Comparison of ENCODE assay signal across 10 cellular contexts in the genomic region with DNA sequence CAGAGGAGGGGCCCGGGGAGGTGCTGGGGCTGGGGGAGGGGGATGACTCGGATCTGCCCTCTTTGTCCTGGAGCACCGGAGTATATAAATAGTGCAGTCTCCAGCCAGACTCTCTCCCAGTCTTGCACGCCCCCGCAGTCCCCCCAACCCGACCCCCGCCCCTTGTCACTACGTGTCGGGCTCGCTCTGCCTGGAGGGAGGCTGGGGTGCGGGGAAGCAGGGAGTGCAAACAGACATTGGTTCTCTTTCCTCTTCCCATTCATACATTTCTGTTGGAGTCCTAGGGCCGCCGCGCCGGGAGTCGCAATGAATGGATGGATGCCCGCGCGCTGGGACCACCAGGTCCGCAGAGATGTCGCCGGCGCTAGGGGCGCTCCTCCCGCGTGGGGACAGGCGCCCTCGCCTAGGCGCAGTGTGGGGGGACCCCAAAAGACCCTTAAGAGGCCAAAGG.
DNase-seq lines count a peak whose midpoint lies in the region; ATAC-seq and TF ChIP-seq lines count a peak whose summit lies in the region.
"Had no signal": no experiment of that assay in that cellular context is flagged by ENCODE, and none has a peak within 500 bp of the region (broad histone marks: within the 10 kb centered on the region; RNA-seq: fewer than 3 reads in every experiment).

No MANE protein-coding gene starts in this region.

- no TSS peak for BruUV-seq in Calu3 (replicated peaks; lab: Mats Ljungman, UMichigan)

- no peak overlapping the region for H3K9ac ChIP-seq in iPS-18a (ENCODE audit: low read length)

- H3K27me3 Mint-ChIP-seq in Calu3 (ENCODE audit: unreplicated experiment) = peaks cover 70% of the 10 kb centered on the region

- no peak for TF ChIP-seq POLR2A in sigmoid colon (IDR thresholded peaks at IDR 0.05)

- intact Hi-C loops in Calu3 (cut with micrococcal nuclease; ENCODE audit: unreplicated experiment) = loop anchor here (5.0 kb wide), 1 partner anchor 101 kb away; no protein-coding TSS in a partner anchor
- intact Hi-C loops in sigmoid colon (cut with DNase I) = loop anchor here (1.0 to 5.0 kb wide), 2 partner anchors 18 to 101 kb away; no protein-coding TSS in a partner anchor

- ATAC-seq in HG03432 (IDR thresholded peaks at IDR 0.05; ENCODE audit: unreplicated experiment) = no peak
- ATAC-seq: activated CD8-positive, alpha-beta memory T cell treated with anti-CD3 and anti-CD28 coated beads, Interleukin-2, amount 10 ng/mL, durations not matched to agents 7 days and 5 days had no signal

- no peaks in the 10 kb centered on the region for H3K36me3 ChIP-seq in iPS-18a (ENCODE audit: control insufficient read depth, low read depth, low read length)
- no peaks in the 10 kb centered on the region for H3K36me3 ChIP-seq in sigmoid colon
- H3K36me3 ChIP-seq in SJCRH30 = no peaks in the 10 kb centered on the region

- no peaks in the 10 kb centered on the region for H3K9me3 ChIP-seq in iPS-18a (ENCODE audit: control insufficient read depth, low read depth, low read length)
- H3K9me3 ChIP-seq in sigmoid colon = no peaks in the 10 kb centered on the region
- no peaks in the 10 kb centered on the region for H3K9me3 ChIP-seq in SJCRH30 (replicated peaks)

- no peak for TF ChIP-seq EP300 in sigmoid colon (IDR thresholded peaks at IDR 0.05)

- H3K27me3 ChIP-seq in iPS-18a (ENCODE audit: control insufficient read depth, insufficient read depth, low read length) (peaks cover 97% of the 10 kb centered on the region), sigmoid colon (peaks cover 0 to 19% (median 0%) of the 10 kb centered on the region in 3 donors), SJCRH30 (peaks cover 29% of the 10 kb centered on the region)

- no peak overlapping the region for H3K27ac Mint-ChIP-seq in Calu3 (ENCODE audit: unreplicated experiment)
- H3K27ac Mint-ChIP-seq: activated CD8-positive, alpha-beta memory T cell treated with anti-CD3 and anti-CD28 coated beads, Interleukin-2, amount 10 ng/mL, durations not matched to agents 7 days and 5 days had no signal

- TF ChIP-seq CTCF in Calu3 (IDR thresholded peaks at IDR 0.05; ENCODE audit: unreplicated experiment) (no peak), WI38 (IDR thresholded peaks at IDR 0.05; ENCODE audit: low read depth, low read length) (no peak), sigmoid colon (IDR thresholded peaks at IDR 0.05) (no peak)

- peak overlapping the region; percentile 67 for H3K4me3 Mint-ChIP-seq in Calu3 (ENCODE audit: low read depth, unreplicated experiment)
- H3K4me3 Mint-ChIP-seq: activated CD8-positive, alpha-beta memory T cell treated with anti-CD3 and anti-CD28 coated beads, Interleukin-2, amount 10 ng/mL, durations not matched to agents 7 days and 5 days had no signal

- peaks cover 2% of the 10 kb centered on the region for H3K9me3 Mint-ChIP-seq in Calu3 (ENCODE audit: low read depth, unreplicated experiment)

- H3K4me1 ChIP-seq in iPS-18a (ENCODE audit: control insufficient read depth, low read depth, low read length) (peaks cover 3% of the 10 kb centered on the region), sigmoid colon (peaks cover 0 to 28% (median 23%) of the 10 kb centered on the region in 4 donors), SJCRH30 (no peaks in the 10 kb centered on the region)

- peaks cover 7% of the 10 kb centered on the region for H3K36me3 Mint-ChIP-seq in Calu3 (ENCODE audit: insufficient read depth, unreplicated experiment)
- H3K36me3 Mint-ChIP-seq: activated CD8-positive, alpha-beta memory T cell treated with anti-CD3 and anti-CD28 coated beads, Interleukin-2, amount 10 ng/mL, durations not matched to agents 7 days and 5 days had no signal

- CTCF ChIA-PET in Calu3 (lab: Charles Lee) = no interaction called here

- DNase-seq in Calu3 = no peak
- DNase-seq in sigmoid colon = no peak
- no peak for DNase-seq in NAMALWA (ENCODE audit: low spot score)
- no peak for DNase-seq in SJCRH30
- DNase-seq in pons (ENCODE audit: low spot score) = no peak
- DNase-seq: activated CD8-positive, alpha-beta memory T cell treated with anti-CD3 and anti-CD28 coated beads, Interleukin-2, amount 10 ng/mL, durations not matched to agents 7 days and 5 days; T-helper 1 cell had no signal

- H3K27ac ChIP-seq in iPS-18a (ENCODE audit: low read length) (no peak overlapping the region), sigmoid colon (peak overlapping the region in 3 of 4 donors; percentile 76 to 87 (median 79)), SJCRH30 (no peak overlapping the region)

- H3K4me3 ChIP-seq in WI38 (ENCODE audit: low read depth, low read length) (peak overlapping the region; percentile 57), iPS-18a (ENCODE audit: low read length) (peak overlapping the region; percentile 62), sigmoid colon (peak overlapping the region; percentile 50 to 66 (median 55)), SJCRH30 (no peak overlapping the region)

- H3K4me1 Mint-ChIP-seq in Calu3 (ENCODE audit: low read depth, unreplicated experiment) = peaks cover 12% of the 10 kb centered on the region

- WGBS in sigmoid colon, 2 donors = 3 to 4% methylated on average over 29 of the region's 29 CpGs

Comparison
In these comparisons a context has a peak if more than half of its experiments do, and no peak if none do; other contexts are left out.
1. H3K27ac ChIP-seq: peak in sigmoid colon (3 of 4); none in iPS-18a (single experiment) and SJCRH30 (single experiment).